ENCODE assay signal across 31 cellular contexts in the genomic region with DNA sequence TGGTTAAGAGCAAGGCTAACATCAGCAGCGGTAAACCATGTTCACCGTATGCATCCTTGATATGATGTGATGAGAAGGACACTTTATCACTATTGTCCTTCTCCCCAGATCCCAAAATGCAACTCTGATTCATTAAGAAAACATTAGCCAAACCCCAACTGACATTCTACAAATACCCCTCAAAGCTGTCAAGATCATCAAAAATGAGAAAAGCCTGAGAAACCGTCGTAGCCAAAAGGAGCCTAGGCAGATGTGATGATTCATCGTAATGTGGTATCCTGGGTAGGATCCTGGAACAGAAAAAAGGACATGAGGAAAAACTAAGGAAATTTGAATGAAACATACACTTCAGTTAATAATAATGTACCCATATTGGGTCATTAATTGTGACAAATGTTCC.
"Had no signal": no experiment of that assay in that cellular context is flagged by ENCODE, and none has a peak within 500 bp of the region (broad histone marks: within the 10 kb centered on the region; RNA-seq: fewer than 3 reads in every experiment).

No MANE protein-coding gene starts in this region.

- H3K4me1 Mint-ChIP-seq: activated CD4-positive, alpha-beta T cell treated with anti-CD3 and anti-CD28 coated beads, Interleukin-2, amount 10 ng/mL, durations not matched to agents 24 days and 14 days; stimulated activated naive B cell treated with anti-CD40 and anti-IgM and Interleukin-4, amounts not matched to agents 10 μg/mL and 1 μg/mL and 100 μg/mL, for 72 hours had no signal

- H3K36me3 ChIP-seq: colonic mucosa, esophagus squamous epithelium, gastrocnemius medialis, ovary, sigmoid colon, stomach, thyroid gland, upper lobe of right lung had no signal

- H3K27me3 ChIP-seq: colonic mucosa, esophagus squamous epithelium, gastrocnemius medialis, ovary, sigmoid colon, stomach, thyroid gland, upper lobe of right lung had no signal

- H3K36me3 Mint-ChIP-seq: activated CD4-positive, alpha-beta memory T cell treated with anti-CD3 and anti-CD28 coated beads for 36 hours; stimulated activated naive B cell treated with anti-CD40 and anti-IgM and Interleukin-4, amounts not matched to agents 10 μg/mL and 1 μg/mL and 100 μg/mL, for 72 hours had no signal

- H3K27ac ChIP-seq: colonic mucosa, epithelial cell of prostate, esophagus squamous epithelium, gastrocnemius medialis, ovary, sigmoid colon, stomach, thyroid gland, upper lobe of right lung had no signal

- DNase-seq: activated CD4-positive, alpha-beta memory T cell treated with anti-CD3 and anti-CD28 coated beads for 36 hours; activated CD4-positive, alpha-beta T cell treated with anti-CD3 and anti-CD28 coated beads, Interleukin-2, amount 10 ng/mL, durations not matched to agents 24 days and 14 days; activated CD4-positive, CD25-positive, alpha-beta regulatory T cell treated with anti-CD3 and anti-CD28 coated beads, Interleukin-2, amount 50 U/mL, for 72 hours; activated CD8-positive, alpha-beta memory T cell treated with anti-CD3 and anti-CD28 coated beads, Interleukin-2, amount 50 U/mL, for 4 hours; activated effector memory CD4-positive, alpha-beta T cell treated with anti-CD3 and anti-CD28 coated beads, Interleukin-2, amount 50 U/mL, for 16 hours; activated naive CD4-positive, alpha-beta T cell treated with anti-CD3 and anti-CD28 coated beads, Interleukin-2, amount 50 U/mL, for 16 hours; activated T-cell treated with anti-CD3 and anti-CD28 coated beads, Interleukin-2, amount 50 U/mL, for 1 hour; amygdala; colonic mucosa; effector CD8-positive, alpha-beta T cell; esophagus squamous epithelium; gastrocnemius medialis; head of caudate nucleus; hippocampal formation; kidney; left colon; mammary epithelial cell; ovary; sigmoid colon; stimulated activated CD4-positive, alpha-beta T cell treated with anti-CD3 and anti-CD28 coated beads, Interleukin-15, amount 100 ng/mL, for 24 hours; stimulated activated CD4-positive, alpha-beta T cell treated with anti-CD3 and anti-CD28 coated beads, Interleukin-2, amount 100 ng/mL, for 24 hours; stimulated activated naive B cell treated with anti-CD40 and anti-IgM and Interleukin-4, amounts not matched to agents 10 μg/mL and 1 μg/mL and 100 μg/mL, for 72 hours; stomach; T1000; thyroid gland; upper lobe of right lung had no signal

- ATAC-seq: gastrocnemius medialis; left colon; stimulated activated naive B cell treated with anti-CD40 and anti-IgM and Interleukin-4, amounts not matched to agents 10 μg/mL and 1 μg/mL and 100 μg/mL, for 72 hours; upper lobe of right lung had no signal

- H3K4me3 ChIP-seq: colonic mucosa, esophagus squamous epithelium, gastrocnemius medialis, ovary, sigmoid colon, stomach, thyroid gland, upper lobe of right lung had no signal

- H3K9me3 Mint-ChIP-seq: activated CD4-positive, alpha-beta T cell treated with anti-CD3 and anti-CD28 coated beads, Interleukin-2, amount 10 ng/mL, durations not matched to agents 24 days and 14 days; activated T-helper 1 cell treated with anti-CD3 and anti-CD28 coated beads, Interleukin-12 subunit alpha, Interleukin-12 subunit beta, Interleukin-2, Interleukin-4 antibody, amounts not matched to agents 30 ng/mL and 10 ng/mL and 1 ng/mL, durations not matched to agents 14 hours and 24 hours and 36 hours; T-helper 1 cell treated with Interleukin-12 subunit alpha and Interleukin-12 subunit beta and Interleukin-4 antibody, amounts not matched to agents 30 μg/mL and 1 μg/mL, for 36 hours had no signal

- H3K27ac Mint-ChIP-seq: activated CD4-positive, alpha-beta memory T cell treated with anti-CD3 and anti-CD28 coated beads for 36 hours; activated CD4-positive, alpha-beta T cell treated with anti-CD3 and anti-CD28 coated beads, Interleukin-2, amount 10 ng/mL, durations not matched to agents 24 days and 14 days; activated T-helper 1 cell treated with anti-CD3 and anti-CD28 coated beads, Interleukin-12 subunit alpha, Interleukin-12 subunit beta, Interleukin-2, Interleukin-4 antibody, amounts not matched to agents 30 ng/mL and 10 ng/mL and 1 ng/mL, durations not matched to agents 14 hours and 24 hours and 36 hours; progenitor cell of endocrine pancreas; stimulated activated naive B cell treated with anti-CD40 and anti-IgM and Interleukin-4, amounts not matched to agents 10 μg/mL and 1 μg/mL and 100 μg/mL, for 72 hours; T-helper 1 cell treated with Interleukin-12 subunit alpha and Interleukin-12 subunit beta and Interleukin-4 antibody, amounts not matched to agents 30 μg/mL and 1 μg/mL, for 36 hours had no signal

- H3K4me3 Mint-ChIP-seq: activated CD4-positive, alpha-beta memory T cell treated with anti-CD3 and anti-CD28 coated beads for 36 hours; activated CD4-positive, alpha-beta T cell treated with anti-CD3 and anti-CD28 coated beads, Interleukin-2, amount 10 ng/mL, durations not matched to agents 24 days and 14 days; activated T-helper 1 cell treated with anti-CD3 and anti-CD28 coated beads, Interleukin-12 subunit alpha, Interleukin-12 subunit beta, Interleukin-2, Interleukin-4 antibody, amounts not matched to agents 30 ng/mL and 10 ng/mL and 1 ng/mL, durations not matched to agents 14 hours and 24 hours and 36 hours; nephron; stimulated activated naive B cell treated with anti-CD40 and anti-IgM and Interleukin-4, amounts not matched to agents 10 μg/mL and 1 μg/mL and 100 μg/mL, for 72 hours; T-helper 1 cell treated with Interleukin-12 subunit alpha and Interleukin-12 subunit beta and Interleukin-4 antibody, amounts not matched to agents 30 μg/mL and 1 μg/mL, for 36 hours had no signal

- H3K27me3 Mint-ChIP-seq: activated CD4-positive, alpha-beta memory T cell treated with anti-CD3 and anti-CD28 coated beads for 36 hours; activated CD4-positive, alpha-beta T cell treated with anti-CD3 and anti-CD28 coated beads, Interleukin-2, amount 10 ng/mL, durations not matched to agents 24 days and 14 days; stimulated activated naive B cell treated with anti-CD40 and anti-IgM and Interleukin-4, amounts not matched to agents 10 μg/mL and 1 μg/mL and 100 μg/mL, for 72 hours had no signal
